In genomic region chr4:82372874-82373815, GRCh38 we compare ENCODE assay signal across 8 cellular contexts. TPM values are rescaled to one million over a fixed set of nuclear protein-coding genes. Genes with fewer than 3 reads are reported as not detected.
DNase-seq lines count a peak whose midpoint lies in the region; ATAC-seq and TF ChIP-seq lines count a peak whose summit lies in the region.

No MANE protein-coding gene starts in this region.

- POLR2A ChIA-PET in activated CD4-positive, alpha-beta T cell treated with anti-CD3 and anti-CD28 coated beads, Interleukin-2, amount 10 ng/mL, durations not matched to agents 7 days and 5 days (lab: Charles Lee), result interaction anchor here (1.1 kb wide), 1 partner anchor 56 kb away, joined by 14 read pairs; no protein-coding TSS in a partner anchor

- peak overlapping the region; percentile 97 for H3K27ac Mint-ChIP-seq in activated CD4-positive, alpha-beta T cell treated with anti-CD3 and anti-CD28 coated beads, Interleukin-2, amount 10 ng/mL, durations not matched to agents 7 days and 5 days
- peak overlapping the region; percentile 97 for H3K27ac Mint-ChIP-seq in dendritic cell treated with granulocyte-macrophage colony-stimulating factor and Interleukin-4, amounts not matched to agents 40 ng/mL and 50 ng/mL, for 4 days

- peak; percentile 19 for ATAC-seq in GM19025 (IDR thresholded peaks at IDR 0.05; ENCODE audit: low read depth, unreplicated experiment)
- peak; percentile 24 for ATAC-seq in HG03342 (IDR thresholded peaks at IDR 0.05; ENCODE audit: unreplicated experiment)

- TF ChIP-seq POLR2A in lower leg skin (IDR thresholded peaks at IDR 0.05), result no peak

- DNase-seq in AG10803 (ENCODE audit: low read depth), result peak; percentile 55
- DNase-seq in NCI-H510A treated with DMSO at 0.1 percent for 48 hours (lab: John Stamatoyannopoulos, UW), result peak; percentile 59
- DNase-seq in activated CD4-positive, alpha-beta T cell treated with anti-CD3 and anti-CD28 coated beads, Interleukin-2, amount 10 ng/mL, durations not matched to agents 7 days and 5 days, result peak; percentile 81
- DNase-seq in lower leg skin (ENCODE audit: low spot score in 2 of 2), result peak; percentile 75 to 94
- DNase-seq in stimulated activated CD4-positive, alpha-beta T cell treated with anti-CD3 and anti-CD28 coated beads, Interleukin-4, amount 100 ng/mL, for 4 hours, result peak; percentile 61 to 65

- peaks cover 46% of the 10 kb centered on the region for H3K4me1 Mint-ChIP-seq in activated CD4-positive, alpha-beta T cell treated with anti-CD3 and anti-CD28 coated beads, Interleukin-2, amount 10 ng/mL, durations not matched to agents 7 days and 5 days
- peaks cover 48% of the 10 kb centered on the region for H3K4me1 Mint-ChIP-seq in dendritic cell treated with granulocyte-macrophage colony-stimulating factor and Interleukin-4, amounts not matched to agents 40 ng/mL and 50 ng/mL, for 4 days (ENCODE audit: low read depth)

- peaks cover 2% of the 10 kb centered on the region for H3K9me3 Mint-ChIP-seq in activated CD4-positive, alpha-beta T cell treated with anti-CD3 and anti-CD28 coated beads, Interleukin-2, amount 10 ng/mL, durations not matched to agents 7 days and 5 days
- H3K9me3 Mint-ChIP-seq in dendritic cell treated with granulocyte-macrophage colony-stimulating factor and Interleukin-4, amounts not matched to agents 40 ng/mL and 50 ng/mL, for 4 days, result no peaks in the 10 kb centered on the region

- intact Hi-C loops in dendritic cell treated with granulocyte-macrophage colony-stimulating factor and Interleukin-4, amounts not matched to agents 40 ng/mL and 50 ng/mL, for 4 days (cut with micrococcal nuclease), result loop anchor here (2.0 to 5.0 kb wide), 3 partner anchors 528 to 901 kb away; partner anchors contain the start of genes LIN54, RASGEF1B and THAP9
- intact Hi-C loops in lower leg skin (cut with DNase I; ENCODE audit: low total_unique reads), result loop anchor here (5.0 kb wide), 1 partner anchor 54 kb away; no protein-coding TSS in a partner anchor

- H3K27me3 Mint-ChIP-seq in activated CD4-positive, alpha-beta T cell treated with anti-CD3 and anti-CD28 coated beads, Interleukin-2, amount 10 ng/mL, durations not matched to agents 7 days and 5 days, result no peaks in the 10 kb centered on the region
- H3K27me3 Mint-ChIP-seq in dendritic cell treated with granulocyte-macrophage colony-stimulating factor and Interleukin-4, amounts not matched to agents 40 ng/mL and 50 ng/mL, for 4 days, result no peaks in the 10 kb centered on the region

- peaks cover 70% of the 10 kb centered on the region for H3K36me3 Mint-ChIP-seq in activated CD4-positive, alpha-beta T cell treated with anti-CD3 and anti-CD28 coated beads, Interleukin-2, amount 10 ng/mL, durations not matched to agents 7 days and 5 days (ENCODE audit: low read depth)
- H3K36me3 Mint-ChIP-seq in dendritic cell treated with granulocyte-macrophage colony-stimulating factor and Interleukin-4, amounts not matched to agents 40 ng/mL and 50 ng/mL, for 4 days (ENCODE audit: low read depth), result peaks cover 72% of the 10 kb centered on the region

- peak overlapping the region; percentile 97 for H3K4me3 Mint-ChIP-seq in activated CD4-positive, alpha-beta T cell treated with anti-CD3 and anti-CD28 coated beads, Interleukin-2, amount 10 ng/mL, durations not matched to agents 7 days and 5 days
- H3K4me3 Mint-ChIP-seq in dendritic cell treated with granulocyte-macrophage colony-stimulating factor and Interleukin-4, amounts not matched to agents 40 ng/mL and 50 ng/mL, for 4 days, result peak overlapping the region; percentile 86

- no peak for TF ChIP-seq CTCF in AG10803 (conservative IDR thresholded peaks at IDR 0.05; ENCODE audit: low read length)
- TF ChIP-seq CTCF in lower leg skin (IDR thresholded peaks at IDR 0.05), result no peak

- CTCF ChIA-PET in activated CD4-positive, alpha-beta T cell treated with anti-CD3 and anti-CD28 coated beads, Interleukin-2, amount 10 ng/mL, durations not matched to agents 7 days and 5 days (lab: Charles Lee), result interaction anchor here (0.6 to 4.9 kb wide), 3 partner anchors 10 to 56 kb away, joined by 3 to 27 read pairs (median 12); partner anchors contain the start of gene HNRNPDL

- peak overlapping the region; percentile 92 for H3K4me3 ChIP-seq in AG10803 (ENCODE audit: low read length)
- peak overlapping the region; percentile 95 for H3K4me3 ChIP-seq in lower leg skin (ENCODE audit: low read depth, poor library complexity, severe bottlenecking)

- 0% methylated on average over 50 to 57 of the region's 75 CpGs for WGBS in lower leg skin, 2 donors

RNA-seq across cellular contexts. Expression of gene HNRNPD, which starts 0.6 kb away (rescaled TPM):
- total RNA-seq in activated CD4-positive, alpha-beta T cell treated with anti-CD3 and anti-CD28 coated beads, Interleukin-2, amount 10 ng/mL, durations not matched to agents 7 days and 5 days, result 100 to 1,000 TPM; 368 to 430 TPM
- total RNA-seq in lower leg skin, result 100 to 1,000 TPM in 1 of 4 donors, 10 to 100 TPM in 3; 54.0 to 140 (median 60.4) TPM

RNA-seq across cellular contexts. Expression of gene HNRNPDL, which starts 57.1 kb away (rescaled TPM):
- total RNA-seq in activated CD4-positive, alpha-beta T cell treated with anti-CD3 and anti-CD28 coated beads, Interleukin-2, amount 10 ng/mL, durations not matched to agents 7 days and 5 days, result 100 to 1,000 TPM; 311 to 320 TPM
- 100 to 1,000 TPM in 3 of 4 donors, 10 to 100 TPM in 1; 93.6 to 124 (median 107) TPM for total RNA-seq in lower leg skin

RNA-seq across cellular contexts. Expression of gene ENOPH1, which starts 57.2 kb away (rescaled TPM):
- total RNA-seq in activated CD4-positive, alpha-beta T cell treated with anti-CD3 and anti-CD28 coated beads, Interleukin-2, amount 10 ng/mL, durations not matched to agents 7 days and 5 days, result 10 to 100 TPM; 32.7 to 34.6 TPM
- 10 to 100 TPM; 21.2 to 44.3 (median 34.6) TPM for total RNA-seq in lower leg skin

Comparison
In these comparisons a context has a peak if more than half of its experiments do, and no peak if none do; other contexts are left out.
1. Peak in every context shown above with its lines: DNase-seq, ATAC-seq and H3K4me3 ChIP-seq.